Comparison of ENCODE assay signal across 1 cellular context in the genomic region with DNA sequence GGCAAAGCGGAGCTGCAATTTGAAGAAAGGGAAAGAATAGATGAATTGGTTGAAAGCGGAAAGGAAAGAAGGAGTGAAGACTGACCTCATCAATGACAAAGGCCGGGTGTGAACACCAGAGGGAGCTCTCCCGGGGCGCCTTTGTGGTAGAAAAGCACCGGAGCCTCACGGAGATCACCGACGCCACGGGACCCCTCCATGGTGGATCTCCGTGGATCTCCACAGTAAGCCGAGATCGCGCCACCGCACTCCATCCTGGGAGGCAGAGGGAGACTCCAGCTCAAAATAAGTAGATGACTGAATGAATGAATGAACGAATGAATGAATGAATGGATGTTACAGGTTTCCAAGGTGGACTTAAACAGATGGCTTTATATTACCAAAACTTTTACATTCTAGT.
TF ChIP-seq lines count a peak whose summit lies in the region.

No MANE protein-coding gene starts in this region.

TF ChIP-seq in HepG2, 621 proteins besides CTCF, POLR2A, EP300 and RAD21:
- TF ChIP-seq ZNF253 (CRISPR knock-in tag; IDR thresholded peaks at IDR 0.05; ENCODE audit: borderline replicate concordance) (no peak), ZNF24 (IDR thresholded peaks at IDR 0.05) (peak; percentile 84), ZC3H4 (CRISPR knock-in tag; IDR thresholded peaks at IDR 0.05; ENCODE audit: borderline replicate concordance) (no peak)
- TF ChIP-seq, protein P1, sequence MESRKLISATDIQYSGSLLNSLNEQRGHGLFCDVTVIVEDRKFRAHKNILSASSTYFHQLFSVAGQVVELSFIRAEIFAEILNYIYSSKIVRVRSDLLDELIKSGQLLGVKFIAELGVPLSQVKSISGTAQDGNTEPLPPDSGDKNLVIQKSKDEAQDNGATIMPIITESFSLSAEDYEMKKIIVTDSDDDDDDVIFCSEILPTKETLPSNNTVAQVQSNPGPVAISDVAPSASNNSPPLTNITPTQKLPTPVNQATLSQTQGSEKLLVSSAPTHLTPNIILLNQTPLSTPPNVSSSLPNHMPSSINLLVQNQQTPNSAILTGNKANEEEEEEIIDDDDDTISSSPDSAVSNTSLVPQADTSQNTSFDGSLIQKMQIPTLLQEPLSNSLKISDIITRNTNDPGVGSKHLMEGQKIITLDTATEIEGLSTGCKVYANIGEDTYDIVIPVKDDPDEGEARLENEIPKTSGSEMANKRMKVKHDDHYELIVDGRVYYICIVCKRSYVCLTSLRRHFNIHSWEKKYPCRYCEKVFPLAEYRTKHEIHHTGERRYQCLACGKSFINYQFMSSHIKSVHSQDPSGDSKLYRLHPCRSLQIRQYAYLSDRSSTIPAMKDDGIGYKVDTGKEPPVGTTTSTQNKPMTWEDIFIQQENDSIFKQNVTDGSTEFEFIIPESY (CRISPR knock-in tag; IDR thresholded peaks at IDR 0.05) = peak; percentile 10; the same call in 1 of the 2 replicates
